1 cellular context compared by ENCODE assay signal in genomic region chr9:131739988-131740648, GRCh38.
TF ChIP-seq lines count a peak whose summit lies in the region.

Gene RAPGEF1, minus strand, starts transcription at chr9:131740076. Its CDS starts 246 bp downstream, at chr9:131739830.

TF ChIP-seq in HepG2, 621 proteins besides CTCF, POLR2A, EP300 and RAD21 (continued from another document and continues in another):
- peak; percentile 28; the same call in 1 of the 2 replicates for TF ChIP-seq TFDP2 (CRISPR knock-in tag; IDR thresholded peaks at IDR 0.05)
- no peak for TF ChIP-seq ARID2 (CRISPR knock-in tag; IDR thresholded peaks at IDR 0.05; ENCODE audit: borderline replicate concordance)
- no peak for TF ChIP-seq JUN (CRISPR knock-in tag; IDR thresholded peaks at IDR 0.05)
- peak; percentile 24; the same call in 1 of the 2 replicates for TF ChIP-seq MED1 (CRISPR knock-in tag; IDR thresholded peaks at IDR 0.05)
- TF ChIP-seq ZFX (CRISPR knock-in tag; IDR thresholded peaks at IDR 0.05; ENCODE audit: low read depth), result peak; percentile 47; the same call in 1 of the 2 replicates
- TF ChIP-seq TBX2 (CRISPR knock-in tag; IDR thresholded peaks at IDR 0.05; ENCODE audit: borderline replicate concordance), result no peak
- TF ChIP-seq TCF7 (IDR thresholded peaks at IDR 0.05; ENCODE audit: low read depth), result no peak
- TF ChIP-seq PAF1 (CRISPR knock-in tag; IDR thresholded peaks at IDR 0.05), result no peak
- no peak for TF ChIP-seq ARNT (IDR thresholded peaks at IDR 0.05)
- TF ChIP-seq GPBP1L1 (CRISPR knock-in tag; IDR thresholded peaks at IDR 0.05), result no peak
- TF ChIP-seq ZNF281 (CRISPR knock-in tag; IDR thresholded peaks at IDR 0.05; ENCODE audit: borderline replicate concordance), result no peak
- TF ChIP-seq GFI1 (CRISPR knock-in tag; IDR thresholded peaks at IDR 0.05; ENCODE audit: borderline replicate concordance), result no peak
- no peak for TF ChIP-seq TRIM24 (CRISPR knock-in tag; IDR thresholded peaks at IDR 0.05)
- no peak for TF ChIP-seq CREM (IDR thresholded peaks at IDR 0.05)
- no peak for TF ChIP-seq CREM (CRISPR knock-in tag; IDR thresholded peaks at IDR 0.05)
- TF ChIP-seq HOXA3 (CRISPR knock-in tag; IDR thresholded peaks at IDR 0.05), result peak; percentile 47; the same call in 1 of the 2 replicates
- peak; percentile 20; the same call in 1 of the 2 replicates for TF ChIP-seq SMC3 (IDR thresholded peaks at IDR 0.05; ENCODE audit: low read length)
- no peak for TF ChIP-seq PHF5A (CRISPR knock-in tag; IDR thresholded peaks at IDR 0.05; ENCODE audit: low read depth, unreplicated experiment)
- TF ChIP-seq MYC (CRISPR knock-in tag; IDR thresholded peaks at IDR 0.05; ENCODE audit: borderline replicate concordance), result peak; percentile 31; the same call in 1 of the 2 replicates
- no peak for TF ChIP-seq ZNF10 (CRISPR knock-in tag; IDR thresholded peaks at IDR 0.05; ENCODE audit: borderline replicate concordance, low read depth)
- no peak for TF ChIP-seq ZKSCAN5 (CRISPR knock-in tag; IDR thresholded peaks at IDR 0.05)
- TF ChIP-seq ZNF773 (CRISPR knock-in tag; IDR thresholded peaks at IDR 0.05; ENCODE audit: borderline replicate concordance), result no peak
- TF ChIP-seq YY1 (IDR thresholded peaks at IDR 0.05; ENCODE audit: insufficient read depth, insufficient replicate concordance, low read depth, low read length), result peak; percentile 68
- 0 out of 2 replicates have a peak, but pooled peaks have one; percentile 18 for TF ChIP-seq ZNF788 (CRISPR knock-in tag; IDR thresholded peaks at IDR 0.05; ENCODE audit: borderline replicate concordance)
- TF ChIP-seq FOXA3 (CRISPR knock-in tag; IDR thresholded peaks at IDR 0.05), result 0 out of 2 replicates have a peak, but pooled peaks have one; percentile 18
- TF ChIP-seq ZNF33A (CRISPR knock-in tag; IDR thresholded peaks at IDR 0.05; ENCODE audit: borderline replicate concordance), result no peak
- no peak for TF ChIP-seq ZNF572 (CRISPR knock-in tag; IDR thresholded peaks at IDR 0.05)
- TF ChIP-seq SMARCC2 (IDR thresholded peaks at IDR 0.05), result no peak
- no peak for TF ChIP-seq ZNF562 (CRISPR knock-in tag; IDR thresholded peaks at IDR 0.05; ENCODE audit: borderline replicate concordance)
- TF ChIP-seq ZNF12 (CRISPR knock-in tag; IDR thresholded peaks at IDR 0.05), result no peak
- TF ChIP-seq ARNT2 (CRISPR knock-in tag; IDR thresholded peaks at IDR 0.05; ENCODE audit: low read depth), result no peak
- no peak for TF ChIP-seq TARDBP (CRISPR knock-in tag; IDR thresholded peaks at IDR 0.05)
- no peak for TF ChIP-seq MZF1 (CRISPR knock-in tag; IDR thresholded peaks at IDR 0.05; ENCODE audit: borderline replicate concordance)
- no peak for TF ChIP-seq IKZF4 (CRISPR knock-in tag; IDR thresholded peaks at IDR 0.05; ENCODE audit: borderline replicate concordance, low read depth, not compliant biosample characterization)
- TF ChIP-seq ZNF7 (CRISPR knock-in tag; IDR thresholded peaks at IDR 0.05), result no peak
- TF ChIP-seq ZBTB33 (CRISPR knock-in tag; IDR thresholded peaks at IDR 0.05), result peak; percentile 68
- TF ChIP-seq ZNF382 (CRISPR knock-in tag; IDR thresholded peaks at IDR 0.05; ENCODE audit: borderline replicate concordance), result no peak
- no peak for TF ChIP-seq MAFF (IDR thresholded peaks at IDR 0.05; ENCODE audit: low read depth, low read length)
- TF ChIP-seq THAP11 (CRISPR knock-in tag; IDR thresholded peaks at IDR 0.05), result no peak
- no peak for TF ChIP-seq ZNF333 (CRISPR knock-in tag; IDR thresholded peaks at IDR 0.05; ENCODE audit: borderline replicate concordance)
- TF ChIP-seq ZNF597 (CRISPR knock-in tag; IDR thresholded peaks at IDR 0.05), result no peak
- TF ChIP-seq ZNF180 (CRISPR knock-in tag; IDR thresholded peaks at IDR 0.05; ENCODE audit: borderline replicate concordance, low read depth), result no peak
- TF ChIP-seq ZNF784 (CRISPR knock-in tag; IDR thresholded peaks at IDR 0.05; ENCODE audit: borderline replicate concordance), result no peak
- no peak for TF ChIP-seq HMG20B (CRISPR knock-in tag; conservative IDR thresholded peaks at IDR 0.05)
- no peak for TF ChIP-seq TCF12 (IDR thresholded peaks at IDR 0.05)
- TF ChIP-seq TCF12 (CRISPR knock-in tag; IDR thresholded peaks at IDR 0.05), result no peak
- TF ChIP-seq MAZ (IDR thresholded peaks at IDR 0.05; ENCODE audit: borderline replicate concordance, low read depth, low read length), result no peak
- TF ChIP-seq MAZ (CRISPR knock-in tag; IDR thresholded peaks at IDR 0.05; ENCODE audit: low read depth), result peak; percentile 56; the same call in 1 of the 2 replicates
- TF ChIP-seq ZNF318 (CRISPR knock-in tag; IDR thresholded peaks at IDR 0.05), result no peak
- TF ChIP-seq ZBTB14 (CRISPR knock-in tag; IDR thresholded peaks at IDR 0.05), result no peak
- no peak for TF ChIP-seq SOX5 (CRISPR knock-in tag; IDR thresholded peaks at IDR 0.05; ENCODE audit: borderline replicate concordance)
- no peak for TF ChIP-seq ERF (CRISPR knock-in tag; IDR thresholded peaks at IDR 0.05)
